Comparison of ENCODE assay signal across 8 cellular contexts in the genomic region with DNA sequence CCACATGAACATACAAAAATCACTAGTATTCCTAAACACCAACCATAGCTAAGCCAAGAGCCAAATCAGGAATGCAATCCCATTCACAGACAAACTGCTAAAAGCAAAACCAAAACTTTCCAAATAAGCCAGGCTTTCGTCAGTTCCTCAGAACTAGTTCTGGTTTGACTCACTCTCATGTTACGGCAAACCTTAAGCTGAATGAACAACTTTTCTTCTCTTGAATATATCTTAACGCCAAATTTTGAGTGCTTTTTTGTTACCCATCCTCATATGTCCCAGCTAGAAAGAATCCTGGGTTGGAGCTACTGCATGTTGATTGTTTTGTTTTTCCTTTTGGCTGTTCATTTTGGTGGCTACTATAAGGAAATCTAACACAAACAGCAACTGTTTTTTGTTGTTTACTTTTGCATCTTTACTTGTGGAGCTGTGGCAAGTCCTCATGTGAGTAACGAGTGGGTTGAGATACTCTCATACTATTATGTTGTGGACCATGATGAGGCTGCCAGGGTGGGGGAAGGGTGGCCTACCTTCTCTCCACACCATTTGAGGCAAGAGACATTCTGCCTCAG. TPM values are rescaled to one million over a fixed set of nuclear protein-coding genes. Genes with fewer than 3 reads are reported as not detected.
DNase-seq lines count a peak whose midpoint lies in the region; ATAC-seq and TF ChIP-seq lines count a peak whose summit lies in the region.

PDCD1LG2 (plus strand) TSS at position 172 of the 572 bp plus-strand sequence. CDS start 12,016 bp downstream, outside the sequence.

- ATAC-seq in HG02981 (IDR thresholded peaks at IDR 0.05; ENCODE audit: unreplicated experiment): peak; percentile 77
- peak; percentile 70 for ATAC-seq in sciatic nerve

- intact Hi-C loops in sciatic nerve (cut with DNase I) (no loop called here), posterior vena cava (cut with DNase I) (loop anchor here in 1 of 2 donors (10.0 kb wide), 1 partner anchor 54 kb away; no protein-coding TSS in a partner anchor)

- peak within 1 kb of the TSS; percentile 60 for H3K4me3 ChIP-seq in WI38 (ENCODE audit: low read depth, low read length)

- DNase-seq in activated T-cell treated with anti-CD3 and anti-CD28 coated beads for 48 hours (ENCODE audit: low read depth): peak; percentile 53
- DNase-seq in activated T-cell treated with anti-CD3 and anti-CD28 coated beads for 4 hours: no peak
- peak; percentile 60 for DNase-seq in fibroblast of gingiva (ENCODE audit: low read depth)
- DNase-seq in sciatic nerve (ENCODE audit: low spot score): no peak
- DNase-seq in posterior vena cava (ENCODE audit: low spot score): no peak
- DNase-seq in NCI-H2029 (lab: John Stamatoyannopoulos, UW): no peak

- no peak for TF ChIP-seq CTCF in WI38 (IDR thresholded peaks at IDR 0.05; ENCODE audit: low read depth, low read length)

RNA-seq across cellular contexts. Expression of gene PDCD1LG2, which starts in this region (rescaled TPM):
- 3.0 TPM for total RNA-seq in sciatic nerve
- total RNA-seq in posterior vena cava: 1 to 10 TPM; 4.2 to 5.4 TPM

Comparison
In these comparisons a context has a peak if more than half of its experiments do, and no peak if none do; other contexts are left out.
1. DNase-seq: peak in activated T-cell treated with anti-CD3 and anti-CD28 coated beads for 48 hours (single experiment) and fibroblast of gingiva (single experiment); none in activated T-cell treated with anti-CD3 and anti-CD28 coated beads for 4 hours (single experiment), sciatic nerve (single experiment), posterior vena cava (single experiment) and NCI-H2029 (single experiment).